ENCODE assay signal across 5 cellular contexts in the genomic region with DNA sequence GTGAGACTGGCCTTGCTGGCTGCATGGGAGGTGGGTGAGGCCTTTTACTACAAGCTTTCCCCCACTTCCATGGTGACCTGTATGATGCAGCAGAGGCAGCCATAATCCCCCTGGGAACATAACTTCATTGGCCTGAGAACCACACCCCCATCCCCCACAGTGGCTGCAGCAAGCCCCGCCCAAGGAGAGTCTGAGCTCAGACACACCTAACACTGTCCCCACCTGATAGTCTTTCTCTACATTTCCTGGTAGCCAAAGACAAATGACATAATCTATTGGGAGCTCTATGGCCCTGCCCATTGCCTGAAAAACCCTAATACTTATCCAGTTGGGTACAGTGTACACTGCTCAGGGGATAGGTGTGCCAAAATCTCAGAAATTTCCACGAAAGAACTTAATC.
"Had no signal": no experiment of that assay in that cellular context is flagged by ENCODE, and none has a peak within 500 bp of the region (broad histone marks: within the 10 kb centered on the region; RNA-seq: fewer than 3 reads in every experiment).

No MANE protein-coding gene starts in this region.

- DNase-seq: H9, HCEC 1CT, KG1 had no signal

- ATAC-seq: GM23338, HepG2 had no signal

- H3K4me3 ChIP-seq: GM23338 had no signal
